ENCODE assay signal across 24 cellular contexts in the genomic region with DNA sequence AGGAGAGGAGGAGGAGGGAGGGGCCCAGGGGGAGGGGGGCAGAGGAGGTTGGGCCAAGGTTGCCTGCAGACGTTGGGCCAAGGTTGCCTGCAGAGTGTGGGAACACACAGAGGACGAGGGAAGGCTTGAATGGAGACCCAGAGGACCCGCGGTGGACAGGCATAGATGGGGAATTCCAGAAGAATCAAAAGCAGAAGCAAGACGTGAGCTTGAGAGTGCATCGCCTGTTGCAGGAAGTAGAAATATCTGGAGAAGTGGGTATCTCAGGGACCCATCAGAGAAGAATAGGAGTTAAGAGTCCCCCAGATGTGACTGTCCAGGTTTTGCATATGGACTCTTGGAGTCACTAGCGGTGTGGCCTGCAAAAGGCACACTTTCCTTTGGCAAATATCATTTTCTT.
"Had no signal": no experiment of that assay in that cellular context is flagged by ENCODE, and none has a peak within 500 bp of the region (broad histone marks: within the 10 kb centered on the region; RNA-seq: fewer than 3 reads in every experiment).

No MANE protein-coding gene starts in this region.

- H3K4me3 ChIP-seq: heart right ventricle, hepatocyte, lower lobe of right lung, pancreas, prostate gland, right lobe of liver, smooth muscle cell, tibial nerve, uterus had no signal

- H3K36me3 Mint-ChIP-seq: mesothelial cell of epicardium, natural killer cell, type B pancreatic cell had no signal

- H3K27ac Mint-ChIP-seq: mesothelial cell of epicardium; naive B cell; natural killer cell; stimulated activated naive CD8-positive, alpha-beta T cell treated with anti-CD3 and anti-CD28 coated beads, Interleukin-15, Interleukin-2, amounts not matched to agents 100 ng/mL and 50 ng/mL, for 24 hours; type B pancreatic cell had no signal

- H3K27me3 Mint-ChIP-seq: type B pancreatic cell had no signal

- H3K27me3 ChIP-seq: hepatocyte, right lobe of liver, tibial nerve, uterus had no signal

- ATAC-seq: heart right ventricle, left cardiac atrium, left lobe of liver, lower lobe of right lung, natural killer cell, pancreas, right lobe of liver had no signal

- H3K9me3 ChIP-seq: pancreas, prostate gland, right lobe of liver, uterus had no signal

- H3K36me3 ChIP-seq: heart right ventricle, lower lobe of right lung, pancreas, prostate gland, right lobe of liver, tibial nerve, uterus had no signal

- H3K27ac ChIP-seq: heart right ventricle, hepatocyte, lower lobe of right lung, pancreas, prostate gland, right lobe of liver, tibial nerve, uterus had no signal

- H3K4me1 Mint-ChIP-seq: mesothelial cell of epicardium, natural killer cell had no signal

- H3K4me1 ChIP-seq: heart right ventricle, lower lobe of right lung, pancreas, prostate gland, right lobe of liver, tibial nerve, uterus had no signal

- DNase-seq: heart right ventricle; kidney glomerular epithelial cell; left cardiac atrium; lower lobe of right lung; mammary epithelial cell; mesenchymal stem cell; naive B cell; natural killer cell; pancreas; retina; right lobe of liver; stimulated activated CD4-positive, alpha-beta T cell treated with anti-CD3 and anti-CD28 coated beads, Interleukin-1b, Interleukin-23, amount 100 ng/mL, for 48 hours; stimulated activated CD4-positive, alpha-beta T cell treated with anti-CD3 and anti-CD28 coated beads, Interleukin-4, amount 100 ng/mL, for 1 hour; stimulated activated naive CD4-positive, alpha-beta T cell; substantia nigra; uterus had no signal

- H3K4me3 Mint-ChIP-seq: mesothelial cell of epicardium; naive B cell; natural killer cell; stimulated activated naive CD8-positive, alpha-beta T cell treated with anti-CD3 and anti-CD28 coated beads, Interleukin-15, Interleukin-2, amounts not matched to agents 100 ng/mL and 50 ng/mL, for 24 hours; type B pancreatic cell had no signal
